In the genomic region with DNA sequence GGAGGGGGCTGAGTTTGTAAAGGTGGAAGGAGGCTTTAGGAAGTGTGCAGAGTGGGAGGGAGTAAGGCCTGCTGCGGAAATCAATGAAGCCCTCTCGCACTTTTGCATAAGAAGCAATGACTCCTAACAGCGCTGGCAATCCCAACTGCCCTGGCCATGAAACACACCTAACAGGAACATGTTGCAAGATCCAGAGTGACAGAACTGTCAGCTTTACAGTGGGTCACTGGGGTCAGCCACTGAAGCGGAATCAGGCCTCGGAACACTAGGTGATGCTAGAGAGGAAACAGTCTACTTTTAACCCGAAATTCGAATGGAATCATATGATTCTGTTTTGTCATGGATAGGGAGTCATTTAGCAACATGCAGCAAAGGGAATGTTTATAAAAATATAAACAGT, we compare ENCODE assay signal across 29 cellular contexts. TPM values are rescaled to one million over a fixed set of nuclear protein-coding genes. Genes with fewer than 3 reads are reported as not detected.
"Had no signal": no experiment of that assay in that cellular context is flagged by ENCODE, and none has a peak within 500 bp of the region (broad histone marks: within the 10 kb centered on the region; RNA-seq: fewer than 3 reads in every experiment).

No MANE protein-coding gene starts in this region.

- H3K27ac ChIP-seq: heart right ventricle, hepatocyte, left lung, ovary, sigmoid colon, stomach, testis, thyroid gland, upper lobe of right lung had no signal

- H3K4me2 ChIP-seq: hepatocyte had no signal

- H3K27me3 Mint-ChIP-seq: progenitor cell of endocrine pancreas had no signal

- H3K36me3 Mint-ChIP-seq: mesothelial cell of epicardium; naive B cell; natural killer cell; stimulated activated naive B cell treated with anti-CD40 and anti-IgM and Interleukin-4, amounts not matched to agents 10 μg/mL and 1 μg/mL and 100 μg/mL, for 72 hours had no signal

- H3K4me3 Mint-ChIP-seq: mesothelial cell of epicardium; naive B cell; natural killer cell; stimulated activated naive B cell treated with anti-CD40 and anti-IgM and Interleukin-4, amounts not matched to agents 10 μg/mL and 1 μg/mL and 100 μg/mL, for 72 hours had no signal

- H3K4me3 ChIP-seq: heart right ventricle, hepatocyte, left lung, lung, ovary, sigmoid colon, stomach, testis, thyroid gland, upper lobe of right lung had no signal

- H3K9me3 Mint-ChIP-seq: mesothelial cell of epicardium; naive B cell; stimulated activated naive B cell treated with anti-CD40 and anti-IgM and Interleukin-4, amounts not matched to agents 10 μg/mL and 1 μg/mL and 100 μg/mL, for 72 hours had no signal

- DNase-seq: heart right ventricle; kidney glomerular epithelial cell; left cardiac atrium; left lung; mesendoderm; naive B cell; natural killer cell; ovary; retina; right cardiac atrium; sigmoid colon; small intestine; stimulated activated CD4-positive, alpha-beta T cell treated with anti-CD3 and anti-CD28 coated beads, Interleukin-12 subunit alpha, Interleukin-12 subunit beta, amount 100 ng/mL, for 4 hours; stimulated activated CD4-positive, alpha-beta T cell treated with anti-CD3 and anti-CD28 coated beads, Interleukin-15, amount 100 ng/mL, for 24 hours; stimulated activated CD4-positive, alpha-beta T cell treated with anti-CD3 and anti-CD28 coated beads, Interleukin-2, amount 100 ng/mL, for 24 hours; stimulated activated CD4-positive, alpha-beta T cell treated with anti-CD3 and anti-CD28 coated beads, Interleukin-4, amount 100 ng/mL, for 1 hour; stimulated activated naive B cell treated with anti-CD40 and anti-IgM and Interleukin-4, amounts not matched to agents 10 μg/mL and 1 μg/mL and 100 μg/mL, for 72 hours; stimulated activated naive CD8-positive, alpha-beta T cell treated with anti-CD3 and anti-CD28 coated beads, Interleukin-15, Interleukin-2, amounts not matched to agents 100 U/mL and 50 U/mL, for 24 hours; stomach; testis; thyroid gland; trophoblast cell; upper lobe of right lung had no signal

- H3K27ac Mint-ChIP-seq: mesothelial cell of epicardium; naive B cell; natural killer cell; progenitor cell of endocrine pancreas; stimulated activated naive B cell treated with anti-CD40 and anti-IgM and Interleukin-4, amounts not matched to agents 10 μg/mL and 1 μg/mL and 100 μg/mL, for 72 hours had no signal

- FAIRE-seq: keratinocyte, small intestine, urothelium cell line had no signal

- H3K27me3 ChIP-seq: heart right ventricle, hepatocyte, left lung, ovary, sigmoid colon, stomach, testis, thyroid gland, upper lobe of right lung had no signal

- ATAC-seq: heart right ventricle; left cardiac atrium; left lung; natural killer cell; right cardiac atrium; stimulated activated naive B cell treated with anti-CD40 and anti-IgM and Interleukin-4, amounts not matched to agents 10 μg/mL and 1 μg/mL and 100 μg/mL, for 72 hours; stimulated activated naive CD8-positive, alpha-beta T cell treated with anti-CD3 and anti-CD28 coated beads, Interleukin-15, Interleukin-2, amounts not matched to agents 100 U/mL and 50 U/mL, for 24 hours; upper lobe of right lung had no signal

- H2AFZ ChIP-seq: hepatocyte had no signal

- H3K9me3 ChIP-seq: heart right ventricle, left lung, ovary, sigmoid colon, stomach, testis, thyroid gland, upper lobe of right lung had no signal

- H3K4me1 ChIP-seq: left lung, sigmoid colon, stomach, testis, thyroid gland, upper lobe of right lung had no signal

- H3K79me2 ChIP-seq: hepatocyte had no signal

- H3K36me3 ChIP-seq: heart right ventricle, left lung, ovary, sigmoid colon, stomach, thyroid gland, upper lobe of right lung had no signal

- H3K4me1 Mint-ChIP-seq: mesothelial cell of epicardium; naive B cell; natural killer cell; stimulated activated naive B cell treated with anti-CD40 and anti-IgM and Interleukin-4, amounts not matched to agents 10 μg/mL and 1 μg/mL and 100 μg/mL, for 72 hours had no signal

RNA-seq across cellular contexts. Expression of gene FGF14, which starts 54.4 kb away (rescaled TPM):
- total RNA-seq: natural killer cell had no signal
- polyA plus RNA-seq: hepatocyte had no signal
